Comparison of ENCODE assay signal across 8 cellular contexts in the genomic region with DNA sequence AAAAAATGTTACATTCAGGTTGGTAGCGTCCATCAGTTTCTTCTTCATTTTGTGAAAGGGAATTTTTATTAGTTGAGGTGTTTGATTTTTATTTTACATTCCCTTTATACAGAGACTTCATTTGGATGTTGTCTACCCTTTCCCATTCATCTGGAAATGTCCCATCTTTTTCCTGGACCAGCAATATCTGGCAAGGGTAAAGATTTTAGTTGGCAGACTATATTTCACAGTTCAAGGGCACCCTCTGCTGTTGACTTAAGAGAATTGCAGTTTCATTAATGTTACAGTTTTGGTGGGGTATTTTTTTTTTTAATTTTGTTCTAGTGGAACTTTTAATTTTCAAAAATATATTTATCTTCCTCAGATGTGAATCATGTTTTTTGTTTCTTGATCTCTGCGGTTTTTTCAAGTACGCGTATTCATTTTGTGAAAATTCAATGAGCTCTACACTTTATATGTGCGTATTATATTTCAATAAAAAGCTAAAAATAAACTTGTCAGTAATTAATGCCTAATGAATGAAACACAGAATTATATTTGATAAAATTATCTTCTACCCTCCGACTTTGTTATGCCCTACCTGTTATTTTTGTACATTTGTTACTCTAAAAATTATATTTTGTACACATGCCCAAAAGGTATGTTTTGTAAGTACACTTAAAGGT.
DNase-seq lines count a peak whose midpoint lies in the region; ATAC-seq, FAIRE-seq and TF ChIP-seq lines count a peak whose summit lies in the region.

No MANE protein-coding gene starts in this region.

- peaks cover 3% of the 10 kb centered on the region for H3K4me1 Mint-ChIP-seq in astrocyte (ENCODE audit: low read depth, unreplicated experiment)

- H3K9me3 Mint-ChIP-seq in astrocyte (ENCODE audit: unreplicated experiment), result peaks cover 2% of the 10 kb centered on the region

- H3K27ac Mint-ChIP-seq in astrocyte (ENCODE audit: unreplicated experiment), result no peak overlapping the region

- peak; percentile 56 for FAIRE-seq in astrocyte (lab: Jason Lieb, UNC)

- no peaks in the 10 kb centered on the region for H3K27me3 ChIP-seq in astrocyte (ENCODE audit: insufficient read depth, low read length)
- H3K27me3 ChIP-seq in kidney epithelial cell (ENCODE audit: control insufficient read depth, insufficient read depth, low read length), result no peaks in the 10 kb centered on the region

- H4K20me1 ChIP-seq in astrocyte (ENCODE audit: insufficient read depth, low read length), result no peaks in the 10 kb centered on the region

- no peak overlapping the region for H3K27ac ChIP-seq in astrocyte (ENCODE audit: low read depth, low read length)

- H3K36me3 ChIP-seq in astrocyte (ENCODE audit: insufficient read depth, low read length), result no peaks in the 10 kb centered on the region
- no peaks in the 10 kb centered on the region for H3K36me3 ChIP-seq in kidney epithelial cell (ENCODE audit: control insufficient read depth, insufficient read depth, low read length)

- no peaks in the 10 kb centered on the region for H3K79me2 ChIP-seq in astrocyte (ENCODE audit: insufficient read depth, low read length)

- H3K4me1 ChIP-seq in astrocyte (ENCODE audit: insufficient read depth, low read length), result no peaks in the 10 kb centered on the region

- H3K9ac ChIP-seq in astrocyte (ENCODE audit: low read length), result no peak overlapping the region

- H3K36me3 Mint-ChIP-seq in astrocyte (ENCODE audit: low read depth, unreplicated experiment), result no peaks in the 10 kb centered on the region

- DNase-seq in NCI-H510A treated with DMSO at 0.1 percent for 48 hours (lab: John Stamatoyannopoulos, UW), result peak; percentile 47
- no peak for DNase-seq in NCI-H510A (lab: John Stamatoyannopoulos, UW)
- DNase-seq in NCI-H146 treated with DMSO at 0.1 percent for 48 hours (lab: John Stamatoyannopoulos, UW; ENCODE audit: unreplicated experiment), result peak; percentile 18
- DNase-seq in astrocyte (ENCODE audit: low read depth), result no peak
- no peak for DNase-seq in kidney epithelial cell (ENCODE audit: low read depth)
- DNase-seq in SHP77 treated with DMSO at 0.1 percent for 48 hours (lab: John Stamatoyannopoulos, UW), result no peak
- no peak for DNase-seq in nucleus accumbens (lab: John Stamatoyannopoulos, UW)

- H3K4me3 ChIP-seq in astrocyte (ENCODE audit: insufficient read depth, low read depth, low read length), result no peak overlapping the region
- no peak overlapping the region for H3K4me3 ChIP-seq in kidney epithelial cell (ENCODE audit: low read depth, low read length)

- TF ChIP-seq CTCF in astrocyte (IDR thresholded peaks at IDR 0.05; ENCODE audit: insufficient read depth, low read depth, low read length) (peak; percentile 71), kidney epithelial cell (IDR thresholded peaks at IDR 0.05; ENCODE audit: insufficient read depth, low read length, poor library complexity, severe bottlenecking) (peak; percentile 65)

- peaks cover 3% of the 10 kb centered on the region for H3K27me3 Mint-ChIP-seq in astrocyte (ENCODE audit: low read depth, unreplicated experiment)

- H2AFZ ChIP-seq in astrocyte (ENCODE audit: low read depth, low read length), result no peak overlapping the region

- H3K9me3 ChIP-seq in astrocyte (ENCODE audit: insufficient read depth, low read depth, low read length), result no peaks in the 10 kb centered on the region

- ATAC-seq in HG02763 (IDR thresholded peaks at IDR 0.05; ENCODE audit: unreplicated experiment), result no peak

- H3K4me2 ChIP-seq in astrocyte (ENCODE audit: low read length), result no peak overlapping the region

- no peak overlapping the region for H3K4me3 Mint-ChIP-seq in astrocyte (ENCODE audit: unreplicated experiment)

Comparison
In these comparisons a context has a peak if more than half of its experiments do, and no peak if none do; other contexts are left out.
1. DNase-seq: peak in NCI-H510A treated with DMSO at 0.1 percent for 48 hours (single experiment) and NCI-H146 treated with DMSO at 0.1 percent for 48 hours (single experiment); none in NCI-H510A (single experiment), astrocyte (single experiment), kidney epithelial cell (single experiment), SHP77 treated with DMSO at 0.1 percent for 48 hours (single experiment) and nucleus accumbens (0 of 56).